Comparison of ENCODE assay signal across 18 cellular contexts in genomic region chr2:237451582-237452469, GRCh38. TPM values are rescaled to one million over a fixed set of nuclear protein-coding genes. Genes with fewer than 3 reads are reported as not detected.
A peak's percentile ranks its signal among the peaks of the same experiment; 100 is the strongest.
DNase-seq lines count a peak whose midpoint lies in the region; ATAC-seq and TF ChIP-seq lines count a peak whose summit lies in the region.
"Had no signal": no experiment of that assay in that cellular context is flagged by ENCODE, and none has a peak within 500 bp of the region (broad histone marks: within the 10 kb centered on the region; RNA-seq: fewer than 3 reads in every experiment).

No MANE protein-coding gene starts in this region.

- H3K27ac Mint-ChIP-seq in HFFc6: peak overlapping the region; percentile 70
- H3K27ac Mint-ChIP-seq in neural progenitor cell: no peak overlapping the region
- H3K27ac Mint-ChIP-seq: activated naive CD8-positive, alpha-beta T cell treated with anti-CD3 and anti-CD28 coated beads, Interleukin-2, amount 50 U/mL, for 24 hours; CD8-positive, alpha-beta T cell had no signal

- H3K27me3 Mint-ChIP-seq in HFFc6 (ENCODE audit: insufficient read depth): peaks cover 4% of the 10 kb centered on the region; the same call in 1 of the 2 replicates
- peaks cover 4% of the 10 kb centered on the region for H3K27me3 Mint-ChIP-seq in neural progenitor cell (ENCODE audit: insufficient read depth, low read depth)

- no peaks in the 10 kb centered on the region for H3K36me3 ChIP-seq in neural progenitor cell

- no peak for ATAC-seq in HG02884 (IDR thresholded peaks at IDR 0.05; ENCODE audit: unreplicated experiment)
- no peak for ATAC-seq in HG02852 (IDR thresholded peaks at IDR 0.05; ENCODE audit: unreplicated experiment)
- no peak for ATAC-seq in HG03521 (IDR thresholded peaks at IDR 0.05; ENCODE audit: unreplicated experiment)
- ATAC-seq: activated naive CD8-positive, alpha-beta T cell treated with anti-CD3 and anti-CD28 coated beads, Interleukin-2, amount 50 U/mL, for 24 hours; CD8-positive, alpha-beta T cell had no signal

- H2AFZ ChIP-seq in neural progenitor cell (replicated peaks): peak overlapping the region; percentile 70
- H2AFZ ChIP-seq: parathyroid adenoma had no signal

- H3K9me3 Mint-ChIP-seq in HFFc6: no peaks in the 10 kb centered on the region
- H3K9me3 Mint-ChIP-seq in neural progenitor cell: peaks cover 4% of the 10 kb centered on the region
- H3K9me3 Mint-ChIP-seq: CD8-positive, alpha-beta T cell had no signal

- no peak overlapping the region for H3K27ac ChIP-seq in neural progenitor cell
- H3K27ac ChIP-seq: dorsolateral prefrontal cortex, parathyroid adenoma had no signal

- peaks cover 55% of the 10 kb centered on the region for H3K4me1 Mint-ChIP-seq in HFFc6 (ENCODE audit: low read depth)
- H3K4me1 Mint-ChIP-seq in neural progenitor cell: peaks cover 3% of the 10 kb centered on the region

- H3K4me3 ChIP-seq in AG09309 (ENCODE audit: control insufficient read depth, low read depth, low read length) (no peak overlapping the region), fibroblast of mammary gland (ENCODE audit: control insufficient read depth, low read depth, low read length) (no peak overlapping the region), neural progenitor cell (no peak overlapping the region)
- H3K4me3 ChIP-seq: dorsolateral prefrontal cortex had no signal

- H3F3A ChIP-seq in neural progenitor cell (ENCODE audit: low read depth): no peaks in the 10 kb centered on the region

- H3K4me3 Mint-ChIP-seq in HFFc6: peak overlapping the region; percentile 45; the same call in 1 of the 2 replicates
- H3K4me3 Mint-ChIP-seq in neural progenitor cell: no peak overlapping the region
- H3K4me3 Mint-ChIP-seq: activated naive CD8-positive, alpha-beta T cell treated with anti-CD3 and anti-CD28 coated beads, Interleukin-2, amount 50 U/mL, for 24 hours; CD8-positive, alpha-beta T cell had no signal

- H3K4me1 ChIP-seq in neural progenitor cell: no peaks in the 10 kb centered on the region
- H3K4me1 ChIP-seq: parathyroid adenoma had no signal

- no peak overlapping the region for H3K4me2 ChIP-seq in neural progenitor cell

- DNase-seq in AG09309 (ENCODE audit: low read depth): no peak
- peak; percentile 43 for DNase-seq in HFFc6
- peak; percentile 43 for DNase-seq in fibroblast of mammary gland (ENCODE audit: low read depth)
- DNase-seq in neural progenitor cell (ENCODE audit: low spot score): peak; percentile 48
- no peak for DNase-seq in SW480 (ENCODE audit: low spot score)
- DNase-seq: activated naive CD8-positive, alpha-beta T cell treated with anti-CD3 and anti-CD28 coated beads, Interleukin-2, amount 50 U/mL, for 24 hours; dorsolateral prefrontal cortex; mammary epithelial cell; MM.1S; NCI-H2227 treated with DMSO at 0.1 percent for 48 hours; stimulated activated CD4-positive, alpha-beta T cell treated with anti-CD3 and anti-CD28 coated beads, Interleukin-2, amount 100 ng/mL, for 48 hours; stimulated activated naive CD4-positive, alpha-beta T cell treated with Interleukin-2 at 50 U/mL for 16 hours; T1000 had no signal

- no peaks in the 10 kb centered on the region for H3K9me3 ChIP-seq in neural progenitor cell (ENCODE audit: low read depth)

- no peaks in the 10 kb centered on the region for H3K27me3 ChIP-seq in neural progenitor cell

- no peaks in the 10 kb centered on the region for H3K79me2 ChIP-seq in neural progenitor cell (ENCODE audit: low read depth)
- H3K79me2 ChIP-seq: parathyroid adenoma had no signal

- no peaks in the 10 kb centered on the region for H4K20me1 ChIP-seq in neural progenitor cell (ENCODE audit: low read depth)

- H3K9ac ChIP-seq in neural progenitor cell: no peak overlapping the region
- H3K9ac ChIP-seq: parathyroid adenoma had no signal

- H3K36me3 Mint-ChIP-seq in HFFc6 (ENCODE audit: low read depth) (0 out of 2 replicates have a peak, but pooled peaks cover 5% of the 10 kb centered on the region), neural progenitor cell (no peaks in the 10 kb centered on the region)
- H3K36me3 Mint-ChIP-seq: CD8-positive, alpha-beta T cell had no signal

- TF ChIP-seq CTCF in AG09309 (IDR thresholded peaks at IDR 0.05; ENCODE audit: control insufficient read depth, insufficient read depth, low read depth, low read length, missing control alignments) (peak; percentile 9), HFFc6 (IDR thresholded peaks at IDR 0.05) (peak; percentile 75), fibroblast of mammary gland (conservative IDR thresholded peaks at IDR 0.05; ENCODE audit: control insufficient read depth, insufficient read depth, low read depth, low read length) (peak; percentile 46), neural progenitor cell (IDR thresholded peaks at IDR 0.05) (peak; percentile 51)

RNA-seq across cellular contexts. Expression of gene MLPH, which starts 35.2 kb away (rescaled TPM):
- 10 to 100 TPM; 32.0 to 44.1 (median 41.0) TPM for total RNA-seq in HFFc6 (2021; fragmentation: NEBNext Ultra II Directional; extraction: Animal tissue kit (Norgen Biotek cat#: 25700))
- not detected in 2 replicates for total RNA-seq in neural progenitor cell (ENCODE audit: low replicate concordance)
- total RNA-seq: CD8-positive, alpha-beta T cell had no signal

RNA-seq across cellular contexts. Expression of gene COL6A3, which starts 37.9 kb away (rescaled TPM):
- 100 to 1,000 TPM; 409 to 759 (median 458) TPM for total RNA-seq in HFFc6 (2021; fragmentation: NEBNext Ultra II Directional; extraction: Animal tissue kit (Norgen Biotek cat#: 25700))
- 0.41 and 0.50 TPM in 2 replicates for total RNA-seq in neural progenitor cell (ENCODE audit: low replicate concordance)

Comparison
In these comparisons a context has a peak if more than half of its experiments do, and no peak if none do; other contexts are left out.
1. DNase-seq: peak in HFFc6 (single experiment), fibroblast of mammary gland (single experiment) and neural progenitor cell (single experiment); none in AG09309 (single experiment) and SW480 (single experiment).
2. CTCF ChIP-seq: peak in every context shown above with its lines; median percentile 75 in HFFc6; 51 in neural progenitor cell; 46 in fibroblast of mammary gland; 9 in AG09309.
3. RNA of gene MLPH, which starts 35.2 kb away (total RNA-seq): 32.0 to 44.1 TPM in HFFc6; not detected in neural progenitor cell; every median in the first group is over 10 times any median in the second.
4. RNA of gene COL6A3, which starts 37.9 kb away (total RNA-seq): 409 to 759 TPM in HFFc6; 0.41 to 0.50 TPM in neural progenitor cell; every median in the first group is over 100 times any median in the second.